8 cellular contexts compared by ENCODE assay signal in the genomic region with DNA sequence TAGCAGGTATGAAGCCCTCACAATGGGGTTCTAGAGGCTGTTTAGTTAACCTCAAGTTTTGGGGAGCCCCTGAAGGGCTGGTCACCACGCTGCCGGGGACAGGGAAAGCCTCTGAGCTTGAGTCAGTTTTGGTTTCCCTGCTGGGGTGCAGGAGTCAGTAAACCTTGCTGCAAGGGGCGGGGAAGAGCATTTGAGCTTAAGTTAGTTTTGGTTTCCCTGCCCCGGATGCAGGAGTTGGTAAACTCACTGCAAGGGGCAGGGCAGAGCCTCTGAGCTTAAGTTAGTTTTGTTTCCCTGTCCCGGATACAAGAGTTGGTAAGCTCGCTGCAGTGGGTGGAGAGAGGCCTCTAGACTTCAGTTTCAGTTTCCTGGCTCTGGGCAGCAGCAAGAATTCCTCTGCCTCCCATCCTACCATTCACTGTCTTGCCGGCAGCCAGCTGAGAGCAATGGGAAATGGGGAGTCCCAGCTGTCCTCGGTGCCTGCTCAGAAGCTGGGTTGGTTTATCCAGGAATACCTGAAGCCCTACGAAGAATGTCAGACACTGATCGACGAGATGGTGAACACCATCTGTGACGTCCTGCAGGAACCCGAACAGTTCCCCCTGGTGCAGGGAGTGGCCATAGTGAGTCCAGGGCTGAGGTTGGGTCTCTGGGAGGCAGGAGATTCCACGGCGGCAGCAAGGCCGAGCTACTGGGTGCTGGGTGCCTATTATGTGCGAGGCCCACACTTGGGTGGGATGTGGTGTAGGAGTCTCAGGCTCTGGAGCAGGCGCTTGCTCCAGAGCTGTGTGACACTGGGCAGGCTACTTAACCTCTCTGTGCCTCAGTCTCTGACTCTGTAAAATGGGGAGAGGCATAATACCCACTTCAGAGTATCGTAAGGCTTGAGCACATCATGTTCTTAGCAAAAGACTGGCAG. TPM values are rescaled to one million over a fixed set of nuclear protein-coding genes. Genes with fewer than 3 reads are reported as not detected.
A peak's percentile ranks its signal among the peaks of the same experiment; 100 is the strongest.
DNase-seq lines count a peak whose midpoint lies in the region; ATAC-seq and TF ChIP-seq lines count a peak whose summit lies in the region.

A gene with protein sequence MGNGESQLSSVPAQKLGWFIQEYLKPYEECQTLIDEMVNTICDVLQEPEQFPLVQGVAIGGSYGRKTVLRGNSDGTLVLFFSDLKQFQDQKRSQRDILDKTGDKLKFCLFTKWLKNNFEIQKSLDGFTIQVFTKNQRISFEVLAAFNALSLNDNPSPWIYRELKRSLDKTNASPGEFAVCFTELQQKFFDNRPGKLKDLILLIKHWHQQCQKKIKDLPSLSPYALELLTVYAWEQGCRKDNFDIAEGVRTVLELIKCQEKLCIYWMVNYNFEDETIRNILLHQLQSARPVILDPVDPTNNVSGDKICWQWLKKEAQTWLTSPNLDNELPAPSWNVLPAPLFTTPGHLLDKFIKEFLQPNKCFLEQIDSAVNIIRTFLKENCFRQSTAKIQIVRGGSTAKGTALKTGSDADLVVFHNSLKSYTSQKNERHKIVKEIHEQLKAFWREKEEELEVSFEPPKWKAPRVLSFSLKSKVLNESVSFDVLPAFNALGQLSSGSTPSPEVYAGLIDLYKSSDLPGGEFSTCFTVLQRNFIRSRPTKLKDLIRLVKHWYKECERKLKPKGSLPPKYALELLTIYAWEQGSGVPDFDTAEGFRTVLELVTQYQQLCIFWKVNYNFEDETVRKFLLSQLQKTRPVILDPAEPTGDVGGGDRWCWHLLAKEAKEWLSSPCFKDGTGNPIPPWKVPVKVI (plus strand): TSS at position 357 of the 919 bp plus-strand sequence. CDS start 90 bp downstream, at position 447.

- ATAC-seq in GM18508 (IDR thresholded peaks at IDR 0.05; ENCODE audit: insufficient read depth, unreplicated experiment) (peak; percentile 89), HG02870 (IDR thresholded peaks at IDR 0.05; ENCODE audit: unreplicated experiment) (peak; percentile 78), left cardiac atrium (peak; percentile 95 to 96)

- H3K27me3 Mint-ChIP-seq in progenitor cell of endocrine pancreas: peaks cover 14% of the 10 kb centered on the region

- no peak within 1 kb of the TSS for H3K4me3 Mint-ChIP-seq in progenitor cell of endocrine pancreas (ENCODE audit: low read depth)

- H3K36me3 Mint-ChIP-seq in progenitor cell of endocrine pancreas (ENCODE audit: insufficient read depth): no peaks in the 10 kb centered on the region

- no peak for TF ChIP-seq CTCF in progenitor cell of endocrine pancreas (IDR thresholded peaks at IDR 0.05; ENCODE audit: unreplicated experiment)

- no peaks in the 10 kb centered on the region for H3K4me1 Mint-ChIP-seq in progenitor cell of endocrine pancreas (ENCODE audit: low read depth)

- intact Hi-C loops in left cardiac atrium (cut with DNase I): loop anchor here in 1 of 2 donors (2.0 kb wide), 1 partner anchor 40 kb away; a partner anchor contains a TSS

- peaks cover 16% of the 10 kb centered on the region for H3K9me3 Mint-ChIP-seq in progenitor cell of endocrine pancreas (ENCODE audit: low read depth)

- H3K27ac Mint-ChIP-seq in progenitor cell of endocrine pancreas: no peak within 1 kb of the TSS

- DNase-seq in RKO (ENCODE audit: low spot score): peak; percentile 27
- DNase-seq in activated naive CD4-positive, alpha-beta T cell treated with anti-CD3 and anti-CD28 coated beads, Interleukin-2, amount 50 U/mL, for 16 hours: peak; percentile 80
- peak; percentile 78 for DNase-seq in left cardiac atrium
- DNase-seq in stimulated activated CD4-positive, alpha-beta T cell treated with anti-CD3 and anti-CD28 coated beads, Interleukin-15, amount 100 ng/mL, for 1 hour (ENCODE audit: low read depth in 1 of 2, low spot score in 1 of 2): peak; percentile 54 to 57
- no peak for DNase-seq in NCI-H446 treated with DMSO at 0.1 percent for 48 hours (lab: John Stamatoyannopoulos, UW)
- no peak for DNase-seq in progenitor cell of endocrine pancreas (ENCODE audit: low spot score, unreplicated experiment)

RNA-seq across cellular contexts. Expression of the gene that starts here (rescaled TPM):
- total RNA-seq in left cardiac atrium (10 to 100 TPM in 1 of 2 donors, 1 to 10 TPM in 1; 6.5 to 18.4 TPM), progenitor cell of endocrine pancreas (not detected in 2 replicates)

Comparison
In these comparisons a context has a peak if more than half of its experiments do, and no peak if none do; other contexts are left out.
1. DNase-seq: peak in RKO (single experiment), activated naive CD4-positive, alpha-beta T cell treated with anti-CD3 and anti-CD28 coated beads, Interleukin-2, amount 50 U/mL, for 16 hours (single experiment), left cardiac atrium (single experiment) and stimulated activated CD4-positive, alpha-beta T cell treated with anti-CD3 and anti-CD28 coated beads, Interleukin-15, amount 100 ng/mL, for 1 hour (2 of 2); none in NCI-H446 treated with DMSO at 0.1 percent for 48 hours (single experiment) and progenitor cell of endocrine pancreas (single experiment).
2. Peak in every context shown above with its lines, with median percentiles within 50 percentile points of each other: ATAC-seq.